ENCODE assay signal across 2 cellular contexts in the genomic region with DNA sequence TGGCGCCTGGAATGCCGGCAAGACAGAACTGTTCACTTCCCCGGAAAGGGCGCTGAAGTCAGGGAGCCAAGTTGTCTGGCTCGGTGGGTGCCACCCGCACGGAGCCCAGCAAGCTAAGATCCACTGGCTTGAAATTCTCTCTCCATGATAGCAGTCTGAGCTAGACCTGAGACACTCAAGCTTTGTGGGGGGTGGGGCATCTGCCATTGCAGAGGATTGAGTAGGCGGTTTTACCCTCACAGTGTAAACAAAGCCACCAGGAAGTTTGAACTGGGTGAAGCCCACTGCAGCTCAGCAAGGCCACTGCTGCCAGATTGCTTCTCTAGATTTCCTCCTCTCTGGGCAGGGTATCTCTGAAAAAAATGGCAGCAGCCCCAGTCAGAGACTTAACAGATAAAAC.
TF ChIP-seq lines count a peak whose summit lies in the region.

No MANE protein-coding gene starts in this region.

TF ChIP-seq in GM23338, 12 proteins besides CTCF, POLR2A, EP300 and RAD21:
- TF ChIP-seq JUNB (IDR thresholded peaks at IDR 0.05; ENCODE audit: unreplicated experiment) (no peak), EZH2phosphoT487 (IDR thresholded peaks at IDR 0.05; ENCODE audit: unreplicated experiment) (no peak), ZNF114 (CRISPR knock-in tag; IDR thresholded peaks at IDR 0.05) (no peak), POLR2AphosphoS5 (IDR thresholded peaks at IDR 0.05; ENCODE audit: low read depth) (no peak), STAT1 (IDR thresholded peaks at IDR 0.05; ENCODE audit: unreplicated experiment) (no peak), EZH2 (IDR thresholded peaks at IDR 0.05; ENCODE audit: low read depth, unreplicated experiment) (no peak)
- TF ChIP-seq, protein P1, sequence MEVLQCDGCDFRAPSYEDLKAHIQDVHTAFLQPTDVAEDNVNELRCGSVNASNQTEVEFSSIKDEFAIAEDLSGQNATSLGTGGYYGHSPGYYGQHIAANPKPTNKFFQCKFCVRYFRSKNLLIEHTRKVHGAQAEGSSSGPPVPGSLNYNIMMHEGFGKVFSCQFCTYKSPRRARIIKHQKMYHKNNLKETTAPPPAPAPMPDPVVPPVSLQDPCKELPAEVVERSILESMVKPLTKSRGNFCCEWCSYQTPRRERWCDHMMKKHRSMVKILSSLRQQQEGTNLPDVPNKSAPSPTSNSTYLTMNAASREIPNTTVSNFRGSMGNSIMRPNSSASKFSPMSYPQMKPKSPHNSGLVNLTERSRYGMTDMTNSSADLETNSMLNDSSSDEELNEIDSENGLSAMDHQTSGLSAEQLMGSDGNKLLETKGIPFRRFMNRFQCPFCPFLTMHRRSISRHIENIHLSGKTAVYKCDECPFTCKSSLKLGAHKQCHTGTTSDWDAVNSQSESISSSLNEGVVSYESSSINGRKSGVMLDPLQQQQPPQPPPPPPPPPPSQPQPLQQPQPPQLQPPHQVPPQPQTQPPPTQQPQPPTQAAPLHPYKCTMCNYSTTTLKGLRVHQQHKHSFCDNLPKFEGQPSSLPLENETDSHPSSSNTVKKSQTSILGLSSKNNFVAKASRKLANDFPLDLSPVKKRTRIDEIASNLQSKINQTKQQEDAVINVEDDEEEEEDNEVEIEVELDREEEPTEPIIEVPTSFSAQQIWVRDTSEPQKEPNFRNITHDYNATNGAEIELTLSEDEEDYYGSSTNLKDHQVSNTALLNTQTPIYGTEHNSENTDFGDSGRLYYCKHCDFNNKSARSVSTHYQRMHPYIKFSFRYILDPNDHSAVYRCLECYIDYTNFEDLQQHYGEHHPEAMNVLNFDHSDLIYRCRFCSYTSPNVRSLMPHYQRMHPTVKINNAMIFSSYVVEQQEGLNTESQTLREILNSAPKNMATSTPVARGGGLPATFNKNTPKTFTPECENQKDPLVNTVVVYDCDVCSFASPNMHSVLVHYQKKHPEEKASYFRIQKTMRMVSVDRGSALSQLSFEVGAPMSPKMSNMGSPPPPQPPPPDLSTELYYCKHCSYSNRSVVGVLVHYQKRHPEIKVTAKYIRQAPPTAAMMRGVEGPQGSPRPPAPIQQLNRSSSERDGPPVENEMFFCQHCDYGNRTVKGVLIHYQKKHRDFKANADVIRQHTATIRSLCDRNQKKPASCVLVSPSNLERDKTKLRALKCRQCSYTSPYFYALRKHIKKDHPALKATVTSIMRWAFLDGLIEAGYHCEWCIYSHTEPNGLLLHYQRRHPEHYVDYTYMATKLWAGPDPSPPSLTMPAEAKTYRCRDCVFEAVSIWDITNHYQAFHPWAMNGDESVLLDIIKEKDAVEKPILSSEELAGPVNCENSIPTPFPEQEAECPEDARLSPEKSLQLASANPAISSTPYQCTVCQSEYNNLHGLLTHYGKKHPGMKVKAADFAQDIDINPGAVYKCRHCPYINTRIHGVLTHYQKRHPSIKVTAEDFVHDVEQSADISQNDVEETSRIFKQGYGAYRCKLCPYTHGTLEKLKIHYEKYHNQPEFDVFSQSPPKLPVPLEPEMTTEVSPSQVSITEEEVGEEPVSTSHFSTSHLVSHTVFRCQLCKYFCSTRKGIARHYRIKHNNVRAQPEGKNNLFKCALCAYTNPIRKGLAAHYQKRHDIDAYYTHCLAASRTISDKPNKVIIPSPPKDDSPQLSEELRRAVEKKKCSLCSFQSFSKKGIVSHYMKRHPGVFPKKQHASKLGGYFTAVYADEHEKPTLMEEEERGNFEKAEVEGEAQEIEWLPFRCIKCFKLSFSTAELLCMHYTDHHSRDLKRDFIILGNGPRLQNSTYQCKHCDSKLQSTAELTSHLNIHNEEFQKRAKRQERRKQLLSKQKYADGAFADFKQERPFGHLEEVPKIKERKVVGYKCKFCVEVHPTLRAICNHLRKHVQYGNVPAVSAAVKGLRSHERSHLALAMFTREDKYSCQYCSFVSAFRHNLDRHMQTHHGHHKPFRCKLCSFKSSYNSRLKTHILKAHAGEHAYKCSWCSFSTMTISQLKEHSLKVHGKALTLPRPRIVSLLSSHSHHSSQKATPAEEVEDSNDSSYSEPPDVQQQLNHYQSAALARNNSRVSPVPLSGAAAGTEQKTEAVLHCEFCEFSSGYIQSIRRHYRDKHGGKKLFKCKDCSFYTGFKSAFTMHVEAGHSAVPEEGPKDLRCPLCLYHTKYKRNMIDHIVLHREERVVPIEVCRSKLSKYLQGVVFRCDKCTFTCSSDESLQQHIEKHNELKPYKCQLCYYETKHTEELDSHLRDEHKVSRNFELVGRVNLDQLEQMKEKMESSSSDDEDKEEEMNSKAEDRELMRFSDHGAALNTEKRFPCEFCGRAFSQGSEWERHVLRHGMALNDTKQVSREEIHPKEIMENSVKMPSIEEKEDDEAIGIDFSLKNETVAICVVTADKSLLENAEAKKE (CRISPR knock-in tag; IDR thresholded peaks at IDR 0.05), result no peak
- TF ChIP-seq, protein P2, sequence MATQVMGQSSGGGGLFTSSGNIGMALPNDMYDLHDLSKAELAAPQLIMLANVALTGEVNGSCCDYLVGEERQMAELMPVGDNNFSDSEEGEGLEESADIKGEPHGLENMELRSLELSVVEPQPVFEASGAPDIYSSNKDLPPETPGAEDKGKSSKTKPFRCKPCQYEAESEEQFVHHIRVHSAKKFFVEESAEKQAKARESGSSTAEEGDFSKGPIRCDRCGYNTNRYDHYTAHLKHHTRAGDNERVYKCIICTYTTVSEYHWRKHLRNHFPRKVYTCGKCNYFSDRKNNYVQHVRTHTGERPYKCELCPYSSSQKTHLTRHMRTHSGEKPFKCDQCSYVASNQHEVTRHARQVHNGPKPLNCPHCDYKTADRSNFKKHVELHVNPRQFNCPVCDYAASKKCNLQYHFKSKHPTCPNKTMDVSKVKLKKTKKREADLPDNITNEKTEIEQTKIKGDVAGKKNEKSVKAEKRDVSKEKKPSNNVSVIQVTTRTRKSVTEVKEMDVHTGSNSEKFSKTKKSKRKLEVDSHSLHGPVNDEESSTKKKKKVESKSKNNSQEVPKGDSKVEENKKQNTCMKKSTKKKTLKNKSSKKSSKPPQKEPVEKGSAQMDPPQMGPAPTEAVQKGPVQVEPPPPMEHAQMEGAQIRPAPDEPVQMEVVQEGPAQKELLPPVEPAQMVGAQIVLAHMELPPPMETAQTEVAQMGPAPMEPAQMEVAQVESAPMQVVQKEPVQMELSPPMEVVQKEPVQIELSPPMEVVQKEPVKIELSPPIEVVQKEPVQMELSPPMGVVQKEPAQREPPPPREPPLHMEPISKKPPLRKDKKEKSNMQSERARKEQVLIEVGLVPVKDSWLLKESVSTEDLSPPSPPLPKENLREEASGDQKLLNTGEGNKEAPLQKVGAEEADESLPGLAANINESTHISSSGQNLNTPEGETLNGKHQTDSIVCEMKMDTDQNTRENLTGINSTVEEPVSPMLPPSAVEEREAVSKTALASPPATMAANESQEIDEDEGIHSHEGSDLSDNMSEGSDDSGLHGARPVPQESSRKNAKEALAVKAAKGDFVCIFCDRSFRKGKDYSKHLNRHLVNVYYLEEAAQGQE (IDR thresholded peaks at IDR 0.05; ENCODE audit: unreplicated experiment), result no peak
- TF ChIP-seq, protein P3, sequence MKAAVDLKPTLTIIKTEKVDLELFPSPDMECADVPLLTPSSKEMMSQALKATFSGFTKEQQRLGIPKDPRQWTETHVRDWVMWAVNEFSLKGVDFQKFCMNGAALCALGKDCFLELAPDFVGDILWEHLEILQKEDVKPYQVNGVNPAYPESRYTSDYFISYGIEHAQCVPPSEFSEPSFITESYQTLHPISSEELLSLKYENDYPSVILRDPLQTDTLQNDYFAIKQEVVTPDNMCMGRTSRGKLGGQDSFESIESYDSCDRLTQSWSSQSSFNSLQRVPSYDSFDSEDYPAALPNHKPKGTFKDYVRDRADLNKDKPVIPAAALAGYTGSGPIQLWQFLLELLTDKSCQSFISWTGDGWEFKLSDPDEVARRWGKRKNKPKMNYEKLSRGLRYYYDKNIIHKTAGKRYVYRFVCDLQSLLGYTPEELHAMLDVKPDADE (IDR thresholded peaks at IDR 0.05), result no peak

TF ChIP-seq in H1, 55 proteins besides CTCF, POLR2A, EP300 and RAD21:
- TF ChIP-seq MAFK (IDR thresholded peaks at IDR 0.05; ENCODE audit: low read depth, low read length), result no peak
- TF ChIP-seq SP1 (IDR thresholded peaks at IDR 0.05; ENCODE audit: low read depth, low read length), result no peak
- TF ChIP-seq TBP (IDR thresholded peaks at IDR 0.05; ENCODE audit: low read depth, low read length), result no peak
- no peak for TF ChIP-seq POU5F1 (IDR thresholded peaks at IDR 0.05; ENCODE audit: low read depth, low read length)
- no peak for TF ChIP-seq HDAC6 (IDR thresholded peaks at IDR 0.05; ENCODE audit: low read depth, low read length)
- TF ChIP-seq BCL11A (IDR thresholded peaks at IDR 0.05; ENCODE audit: low read depth in 2 of 2, low read length in 2 of 2), result no peak
- TF ChIP-seq CREB1 (IDR thresholded peaks at IDR 0.05), result no peak
- no peak for TF ChIP-seq SIRT6 (IDR thresholded peaks at IDR 0.05; ENCODE audit: low read length)
- no peak for TF ChIP-seq TCF12 (IDR thresholded peaks at IDR 0.05; ENCODE audit: low read depth, low read length)
- no peak for TF ChIP-seq SRF (IDR thresholded peaks at IDR 0.05; ENCODE audit: low read depth, low read length)
- TF ChIP-seq, protein P4, sequence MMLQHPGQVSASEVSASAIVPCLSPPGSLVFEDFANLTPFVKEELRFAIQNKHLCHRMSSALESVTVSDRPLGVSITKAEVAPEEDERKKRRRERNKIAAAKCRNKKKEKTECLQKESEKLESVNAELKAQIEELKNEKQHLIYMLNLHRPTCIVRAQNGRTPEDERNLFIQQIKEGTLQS (IDR thresholded peaks at IDR 0.05; ENCODE audit: insufficient read depth, low read depth, low read length), result no peak
- no peak for TF ChIP-seq CTBP2 (IDR thresholded peaks at IDR 0.05; ENCODE audit: borderline replicate concordance, insufficient read depth, insufficient read length, low read length)
- no peak for TF ChIP-seq SAP30 (IDR thresholded peaks at IDR 0.05; ENCODE audit: insufficient read depth, insufficient replicate concordance, low read length)
- TF ChIP-seq CEBPB (IDR thresholded peaks at IDR 0.05; ENCODE audit: low read depth, low read length), result no peak
- TF ChIP-seq POLR2AphosphoS5 (IDR thresholded peaks at IDR 0.05; ENCODE audit: low read depth, low read length), result no peak
- no peak for TF ChIP-seq TAF7 (optimal IDR thresholded peaks at IDR 0.05; ENCODE audit: borderline replicate concordance, low read depth, low read length)
- no peak for TF ChIP-seq PHF8 (conservative IDR thresholded peaks at IDR 0.05; ENCODE audit: low read depth, low read length)
